3 cellular contexts compared by ENCODE assay signal in genomic region chr5:133703935-133704334, GRCh38.
"Had no signal": no experiment of that assay in that cellular context is flagged by ENCODE, and none has a peak within 500 bp of the region (broad histone marks: within the 10 kb centered on the region; RNA-seq: fewer than 3 reads in every experiment).

No MANE protein-coding gene starts in this region.

- DNase-seq: HCEC 1CT, IMR-90 had no signal

- H2AFZ ChIP-seq: GM23338 had no signal

- H3K4me2 ChIP-seq: GM23338 had no signal

- ATAC-seq: GM23338 had no signal

- H3K4me3 ChIP-seq: GM23338 had no signal
